In genomic region chr7:30755384-30756154, GRCh38 we compare ENCODE assay signal across 1 cellular context.
TF ChIP-seq lines count a peak whose summit lies in the region.

No MANE protein-coding gene starts in this region.

TF ChIP-seq in HCT116, 20 proteins besides CTCF, POLR2A, EP300 and RAD21 (continued from another document):
- TF ChIP-seq MAX (IDR thresholded peaks at IDR 0.05) = no peak
TF ChIP-seq in HCT116: peak in this region for 0.
